ENCODE assay signal across 17 cellular contexts in genomic region chr12:57543666-57544065, GRCh38. TPM values are rescaled to one million over a fixed set of nuclear protein-coding genes. Genes with fewer than 3 reads are reported as not detected.
DNase-seq lines count a peak whose midpoint lies in the region; ATAC-seq lines count a peak whose summit lies in the region.
"Had no signal": no experiment of that assay in that cellular context is flagged by ENCODE, and none has a peak within 500 bp of the region (broad histone marks: within the 10 kb centered on the region; RNA-seq: fewer than 3 reads in every experiment).

No MANE protein-coding gene starts in this region.

- ATAC-seq in HG02610 (IDR thresholded peaks at IDR 0.05; ENCODE audit: unreplicated experiment) = no peak
- ATAC-seq in GM19324 (IDR thresholded peaks at IDR 0.05; ENCODE audit: low FRiP score, unreplicated experiment) = no peak
- ATAC-seq: effector memory CD8-positive, alpha-beta T cell; Right ventricle myocardium inferior; T-helper 17 cell had no signal

- DNase-seq in A172 (ENCODE audit: low spot score) = peak; percentile 20
- peak; percentile 4 for DNase-seq in DMS153 treated with DMSO at 0.1 percent for 48 hours (lab: John Stamatoyannopoulos, UW; ENCODE audit: unreplicated experiment)
- DNase-seq in NCI-H226 = peak; percentile 33
- peak; percentile 11 for DNase-seq in foreskin melanocyte
- no peak for DNase-seq in activated CD8-positive, alpha-beta memory T cell treated with anti-CD3 and anti-CD28 coated beads, Interleukin-2, amount 50 U/mL, for 4 hours
- no peak for DNase-seq in SHP77 (lab: John Stamatoyannopoulos, UW)
- DNase-seq: activated CD4-positive, alpha-beta T cell treated with anti-CD3 and anti-CD28 coated beads for 1 hour; activated naive CD8-positive, alpha-beta T cell treated with anti-CD3 and anti-CD28 coated beads, Interleukin-2, amount 10 ng/mL, durations not matched to agents 7 days and 5 days; effector memory CD8-positive, alpha-beta T cell; MG63; midbrain; NCI-H2107; NK-92 treated with Interleukin-12 subunit alpha and Interleukin-12 subunit beta, amount 100 ng/mL, for 24 hours; T-helper 17 cell had no signal

RNA-seq across cellular contexts. Expression of gene DCTN2, which starts 3.3 kb away (rescaled TPM):
- total RNA-seq in A172 (2014; rRNA removed; shearing (Covaris generic)) = 133 and 149 TPM in 2 replicates

RNA-seq across cellular contexts. Expression of gene KIF5A, which starts 6.2 kb away (rescaled TPM):
- 0.36 and 0.67 TPM in 2 replicates for total RNA-seq in A172 (2014; rRNA removed; shearing (Covaris generic))

RNA-seq across cellular contexts. Expression of gene MBD6, which starts 21.0 kb away (rescaled TPM):
- 2.3 and 11.8 TPM in 2 replicates for total RNA-seq in A172 (2014; rRNA removed; shearing (Covaris generic))

RNA-seq across cellular contexts. Expression of gene DDIT3, which starts 23.4 kb away (rescaled TPM):
- total RNA-seq in A172 (2014; rRNA removed; shearing (Covaris generic)) = 45.3 and 46.9 TPM in 2 replicates

RNA-seq across cellular contexts. Expression of gene PIP4K2C, which starts 47.3 kb away (rescaled TPM):
- 42.5 and 54.0 TPM in 2 replicates for total RNA-seq in A172 (2014; rRNA removed; shearing (Covaris generic))

Comparison
In these comparisons a context has a peak if more than half of its experiments do, and no peak if none do; other contexts are left out.
1. DNase-seq: peak in A172 (single experiment), DMS153 treated with DMSO at 0.1 percent for 48 hours (single experiment), NCI-H226 (single experiment) and foreskin melanocyte (single experiment); none in activated CD8-positive, alpha-beta memory T cell treated with anti-CD3 and anti-CD28 coated beads, Interleukin-2, amount 50 U/mL, for 4 hours (single experiment) and SHP77 (0 of 2).